1 cellular context compared by ENCODE assay signal in genomic region chr7:101119876-101120275, GRCh38.
TF ChIP-seq lines count a peak whose summit lies in the region.

No MANE protein-coding gene starts in this region.

TF ChIP-seq in H1, 55 proteins besides CTCF, POLR2A, EP300 and RAD21:
- TF ChIP-seq TCF12 (IDR thresholded peaks at IDR 0.05; ENCODE audit: low read depth, low read length) (no peak), GABPA (IDR thresholded peaks at IDR 0.05; ENCODE audit: borderline replicate concordance, insufficient read depth, low read length) (no peak), SP2 (IDR thresholded peaks at IDR 0.05; ENCODE audit: low read length) (no peak), CEBPB (IDR thresholded peaks at IDR 0.05; ENCODE audit: low read depth, low read length) (no peak), RXRA (IDR thresholded peaks at IDR 0.05; ENCODE audit: insufficient read depth, low read depth, low read length) (no peak), ASH2L (IDR thresholded peaks at IDR 0.05; ENCODE audit: low read length) (no peak), NRF1 (IDR thresholded peaks at IDR 0.05; ENCODE audit: low read depth, low read length) (no peak), PHF8 (conservative IDR thresholded peaks at IDR 0.05; ENCODE audit: low read depth, low read length) (no peak), TAF7 (optimal IDR thresholded peaks at IDR 0.05; ENCODE audit: borderline replicate concordance, low read depth, low read length) (no peak)
